ENCODE assay signal across 8 cellular contexts in the genomic region with DNA sequence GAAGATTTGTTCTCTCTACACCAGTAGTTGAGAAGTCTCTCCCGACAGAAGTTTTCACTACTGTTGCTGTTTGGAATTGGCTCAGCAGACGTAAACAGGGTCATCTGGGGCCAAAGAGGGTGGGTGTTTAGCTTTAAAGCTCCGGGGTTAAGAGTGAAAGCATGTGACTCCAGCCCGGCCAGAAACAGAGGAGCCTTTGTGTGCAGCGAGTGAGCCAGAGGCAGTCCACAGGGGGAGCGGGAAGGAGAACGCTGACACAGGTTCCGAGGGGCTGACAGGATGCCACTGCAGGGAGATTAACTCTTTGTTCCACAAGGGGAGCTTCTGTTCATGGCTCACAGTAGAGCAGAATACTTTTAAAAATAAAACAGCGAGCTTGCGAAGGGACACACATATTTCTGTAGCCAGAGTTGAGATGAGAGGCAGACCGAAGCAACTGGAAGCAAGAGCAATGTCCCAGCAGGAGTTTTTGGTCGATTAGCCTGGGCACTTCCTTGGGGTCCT. TPM values are rescaled to one million over a fixed set of nuclear protein-coding genes. Genes with fewer than 3 reads are reported as not detected.
DNase-seq lines count a peak whose midpoint lies in the region; ATAC-seq and TF ChIP-seq lines count a peak whose summit lies in the region.

No MANE protein-coding gene starts in this region.

- peaks cover 12% of the 10 kb centered on the region for H3K4me1 ChIP-seq in CD4-positive, alpha-beta memory T cell (ENCODE audit: insufficient read depth, low read length)
- peaks cover 19% of the 10 kb centered on the region for H3K4me1 ChIP-seq in adipocyte (ENCODE audit: control insufficient read depth, insufficient read depth, low read length)
- peaks cover 33% of the 10 kb centered on the region for H3K4me1 ChIP-seq in left ventricle myocardium inferior
- H3K4me1 ChIP-seq in ovary (ENCODE audit: insufficient read depth), result peaks cover 8% of the 10 kb centered on the region

- 1 to 3% (median 2%) methylated on average over 12 of the region's 12 CpGs for WGBS in ovary, 3 donors

- no peaks in the 10 kb centered on the region for H3K9me3 Mint-ChIP-seq in CD4-positive, alpha-beta memory T cell

- no peaks in the 10 kb centered on the region for H3K36me3 Mint-ChIP-seq in CD4-positive, alpha-beta memory T cell

- no peak overlapping the region for H3K4me3 ChIP-seq in CD4-positive, alpha-beta memory T cell (ENCODE audit: low read length in 2 of 2)
- H3K4me3 ChIP-seq in Jurkat, Clone E6-1 (ENCODE audit: low read length), result peak overlapping the region; percentile 35
- peak overlapping the region; percentile 76 for H3K4me3 ChIP-seq in adipocyte (ENCODE audit: low read length)
- peak overlapping the region; percentile 54 for H3K4me3 ChIP-seq in left ventricle myocardium inferior
- peak overlapping the region; percentile 30 for H3K4me3 ChIP-seq in ovary

- DNase-seq in CD4-positive, alpha-beta memory T cell, result no peak
- peak; percentile 55 for DNase-seq in Jurkat, Clone E6-1 (ENCODE audit: low read depth, low spot score)
- DNase-seq in adipocyte (ENCODE audit: low read depth) (peak; percentile 75), left ventricle myocardium inferior (peak; percentile 78), ovary (peak; percentile 71 to 78 (median 76)), NCI-H1436 (lab: John Stamatoyannopoulos, UW) (no peak), 8988T (no peak)

- no peaks in the 10 kb centered on the region for H3K9me3 ChIP-seq in CD4-positive, alpha-beta memory T cell (ENCODE audit: control insufficient read depth in 1 of 2, low read length in 2 of 2)
- H3K9me3 ChIP-seq in adipocyte (ENCODE audit: control insufficient read depth, low read length), result no peaks in the 10 kb centered on the region
- no peaks in the 10 kb centered on the region for H3K9me3 ChIP-seq in left ventricle myocardium inferior (replicated peaks)
- H3K9me3 ChIP-seq in ovary, result no peaks in the 10 kb centered on the region

- no peak overlapping the region for H3K27ac Mint-ChIP-seq in CD4-positive, alpha-beta memory T cell

- peak overlapping the region; percentile 80 for H3K9ac ChIP-seq in adipocyte (ENCODE audit: low read length)

- TF ChIP-seq CTCF in left ventricle myocardium inferior (IDR thresholded peaks at IDR 0.05; ENCODE audit: borderline replicate concordance) (peak; percentile 20), ovary (IDR thresholded peaks at IDR 0.05) (peak in 1 of 3 donors; percentile 19)

- ATAC-seq in GM19452 (IDR thresholded peaks at IDR 0.05; ENCODE audit: unreplicated experiment), result no peak

- no peak overlapping the region for H3K27ac ChIP-seq in CD4-positive, alpha-beta memory T cell (ENCODE audit: low read depth, low read length)
- peak overlapping the region; percentile 75 for H3K27ac ChIP-seq in left ventricle myocardium inferior (replicated peaks)
- H3K27ac ChIP-seq in ovary, result peak overlapping the region; percentile 23 to 84

- peak overlapping the region in 6 of 8 donors; percentile 0 to 66 (median 32) for H3K4me3 Mint-ChIP-seq in CD4-positive, alpha-beta memory T cell

- intact Hi-C loops in CD4-positive, alpha-beta memory T cell (cut with micrococcal nuclease), result no loop called here
- intact Hi-C loops in left ventricle myocardium inferior (cut with micrococcal nuclease) (no loop called here), ovary (cut with DNase I) (no loop called here)

- no peaks in the 10 kb centered on the region for H3K27me3 ChIP-seq in CD4-positive, alpha-beta memory T cell (ENCODE audit: insufficient read depth, low read length)
- peaks cover 11% of the 10 kb centered on the region for H3K27me3 ChIP-seq in adipocyte (replicated peaks; ENCODE audit: control insufficient read depth, insufficient read depth, low read length)
- H3K27me3 ChIP-seq in left ventricle myocardium inferior (ENCODE audit: low read depth), result no peaks in the 10 kb centered on the region
- no peaks in the 10 kb centered on the region for H3K27me3 ChIP-seq in ovary

- H3K27me3 Mint-ChIP-seq in CD4-positive, alpha-beta memory T cell, result peaks cover 35 to 37% of the 10 kb centered on the region in 2 donors

- H3K36me3 ChIP-seq in CD4-positive, alpha-beta memory T cell (ENCODE audit: insufficient read depth, low read length), result no peaks in the 10 kb centered on the region
- H3K36me3 ChIP-seq in adipocyte (ENCODE audit: control insufficient read depth, insufficient read depth, low read length, severe bottlenecking), result no peaks in the 10 kb centered on the region
- H3K36me3 ChIP-seq in left ventricle myocardium inferior, result no peaks in the 10 kb centered on the region
- no peaks in the 10 kb centered on the region for H3K36me3 ChIP-seq in ovary

- POLR2A ChIA-PET in CD4-positive, alpha-beta memory T cell (lab: Charles Lee; ENCODE audit: partially characterized antibody), result no interaction called here

- no peak for TF ChIP-seq EP300 in ovary (IDR thresholded peaks at IDR 0.05)

- CTCF ChIA-PET in CD4-positive, alpha-beta memory T cell (lab: Charles Lee; ENCODE audit: partially characterized antibody), result interaction anchor here (0.7 to 1.4 kb wide), 2 partner anchors 18 to 23 kb away, joined by 3 to 4 read pairs; no protein-coding TSS in a partner anchor

- TF ChIP-seq POLR2A in ovary (IDR thresholded peaks at IDR 0.05), result no peak

- H3K4me1 Mint-ChIP-seq in CD4-positive, alpha-beta memory T cell, result peaks cover 2 to 10% (median 7%) of the 10 kb centered on the region in 4 donors

RNA-seq across cellular contexts. Expression of gene BMF, which starts 26.9 kb away (rescaled TPM):
- total RNA-seq in CD4-positive, alpha-beta memory T cell, result 10 to 100 TPM; 13.3 to 13.7 TPM
- polyA plus RNA-seq in CD4-positive, alpha-beta memory T cell, result under 1 TPM; 0.55 to 0.99 TPM
- polyA plus RNA-seq in Jurkat, Clone E6-1 (2012; ENCODE audit: insufficient read depth, insufficient read length), result 4.5 TPM
- total RNA-seq in left ventricle myocardium inferior, result 3.1 TPM
- total RNA-seq in ovary, result 10 to 100 TPM in 6 of 7 donors, 1 to 10 TPM in 1; 5.7 to 26.5 (median 20.3) TPM
- 10 to 100 TPM; 12.7 to 14.3 TPM for polyA plus RNA-seq in ovary

RNA-seq across cellular contexts. Expression of gene SRP14, which starts 42.8 kb away (rescaled TPM):
- total RNA-seq in CD4-positive, alpha-beta memory T cell, result 100 to 1,000 TPM; 118 to 120 TPM
- polyA plus RNA-seq in CD4-positive, alpha-beta memory T cell, result 1,000 to 10,000 TPM in 1 of 2 donors, 100 to 1,000 TPM in 1; 773 to 1,035 TPM
- 561 TPM for polyA plus RNA-seq in Jurkat, Clone E6-1 (2012; ENCODE audit: insufficient read depth, insufficient read length)
- total RNA-seq in left ventricle myocardium inferior (240 TPM), ovary (100 to 1,000 TPM; 155 to 226 (median 205) TPM)
- polyA plus RNA-seq in ovary, result 100 to 1,000 TPM; 444 to 451 TPM

Comparison
In these comparisons a context has a peak if more than half of its experiments do, and no peak if none do; other contexts are left out.
1. DNase-seq: peak in Jurkat, Clone E6-1 (single experiment), adipocyte (single experiment), left ventricle myocardium inferior (single experiment) and ovary (5 of 5); none in CD4-positive, alpha-beta memory T cell (0 of 5), NCI-H1436 (single experiment) and 8988T (single experiment).
2. H3K4me3 ChIP-seq: peak in Jurkat, Clone E6-1 (single experiment), adipocyte (single experiment), left ventricle myocardium inferior (single experiment) and ovary (single experiment); none in CD4-positive, alpha-beta memory T cell (0 of 2).